ENCODE assay signal across 1 cellular context in the genomic region with DNA sequence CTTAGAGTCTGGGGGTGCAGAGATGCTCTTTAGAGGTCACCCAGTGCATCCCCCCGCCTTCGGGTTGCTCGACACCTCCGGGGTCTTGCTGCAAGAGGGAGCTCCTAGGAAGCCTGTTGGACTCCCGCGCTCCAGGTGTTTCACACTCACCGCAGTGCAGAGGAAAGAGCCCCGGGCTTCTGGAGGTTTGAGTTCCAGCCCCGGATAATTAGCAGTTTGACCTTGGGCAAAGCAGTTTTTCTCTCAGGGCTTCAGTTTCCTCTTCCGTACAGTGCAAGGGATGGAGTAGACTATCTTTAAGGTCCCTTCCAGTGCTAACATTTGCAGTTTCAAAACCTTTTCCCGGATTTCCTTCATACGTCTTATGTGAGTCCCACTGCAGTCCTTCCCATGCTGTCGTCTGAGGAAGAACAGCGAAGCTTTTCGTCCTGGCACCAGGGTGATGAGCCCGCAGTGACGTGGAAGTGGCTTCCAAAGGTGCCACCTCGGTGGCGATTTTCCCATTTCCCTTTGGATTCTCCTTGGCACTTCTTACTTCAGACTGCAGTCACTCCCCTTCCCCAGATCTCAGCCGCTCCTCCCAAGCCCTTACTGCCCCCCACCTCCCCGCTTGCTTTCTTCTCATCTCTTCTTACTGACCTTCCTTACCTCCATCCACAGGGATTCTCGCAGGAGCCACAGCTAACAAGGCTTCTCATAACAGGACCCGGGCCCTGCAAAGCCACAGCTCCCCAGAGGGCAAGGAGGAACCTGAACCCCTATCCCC.
TF ChIP-seq lines count a peak whose summit lies in the region.

No MANE protein-coding gene starts in this region.

TF ChIP-seq in HEK293T, 16 proteins besides CTCF, POLR2A, EP300 and RAD21 (continued from another document):
- TF ChIP-seq, protein P1, sequence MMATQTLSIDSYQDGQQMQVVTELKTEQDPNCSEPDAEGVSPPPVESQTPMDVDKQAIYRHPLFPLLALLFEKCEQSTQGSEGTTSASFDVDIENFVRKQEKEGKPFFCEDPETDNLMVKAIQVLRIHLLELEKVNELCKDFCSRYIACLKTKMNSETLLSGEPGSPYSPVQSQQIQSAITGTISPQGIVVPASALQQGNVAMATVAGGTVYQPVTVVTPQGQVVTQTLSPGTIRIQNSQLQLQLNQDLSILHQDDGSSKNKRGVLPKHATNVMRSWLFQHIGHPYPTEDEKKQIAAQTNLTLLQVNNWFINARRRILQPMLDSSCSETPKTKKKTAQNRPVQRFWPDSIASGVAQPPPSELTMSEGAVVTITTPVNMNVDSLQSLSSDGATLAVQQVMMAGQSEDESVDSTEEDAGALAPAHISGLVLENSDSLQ (IDR thresholded peaks at IDR 0.05), result no peak
- no peak for TF ChIP-seq TARDBP (IDR thresholded peaks at IDR 0.05)
- no peak for TF ChIP-seq CTBP1 (IDR thresholded peaks at IDR 0.05; ENCODE audit: borderline replicate concordance)
- no peak for TF ChIP-seq L3MBTL2 (conservative IDR thresholded peaks at IDR 0.05)
- no peak for TF ChIP-seq FOXM1 (IDR thresholded peaks at IDR 0.05; ENCODE audit: borderline replicate concordance)
- TF ChIP-seq FOXK2 (IDR thresholded peaks at IDR 0.05), result no peak
- TF ChIP-seq LEF1 (IDR thresholded peaks at IDR 0.05; ENCODE audit: borderline replicate concordance), result no peak
- TF ChIP-seq SP1 (IDR thresholded peaks at IDR 0.05), result no peak
- no peak for TF ChIP-seq NFRKB (IDR thresholded peaks at IDR 0.05)
- TF ChIP-seq ARNT (IDR thresholded peaks at IDR 0.05), result no peak
- no peak for TF ChIP-seq ZNF384 (IDR thresholded peaks at IDR 0.05)
- no peak for TF ChIP-seq ELF4 (IDR thresholded peaks at IDR 0.05)
- no peak for TF ChIP-seq BHLHE40 (IDR thresholded peaks at IDR 0.05; ENCODE audit: borderline replicate concordance)
- TF ChIP-seq HDGF (IDR thresholded peaks at IDR 0.05; ENCODE audit: borderline replicate concordance), result no peak
